In the genomic region with DNA sequence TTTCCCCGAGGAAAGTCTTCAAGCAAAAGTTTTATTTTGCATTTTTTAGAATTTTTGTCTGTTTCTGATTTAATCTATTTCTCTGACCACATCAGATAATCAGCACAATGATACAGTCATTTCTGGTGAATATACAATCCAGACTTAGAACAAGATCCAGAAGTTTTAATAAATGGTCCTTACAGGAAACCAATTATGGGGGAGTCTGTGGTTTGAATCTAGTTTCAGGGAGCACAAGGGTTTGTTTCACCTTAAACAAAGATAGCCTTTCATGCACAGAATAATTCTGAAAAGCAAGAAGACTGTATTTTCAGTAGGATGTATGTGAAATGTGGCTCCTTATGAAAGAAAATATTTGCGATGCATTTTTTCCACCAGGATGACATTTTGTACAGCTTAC, we compare ENCODE assay signal across 16 cellular contexts.
DNase-seq lines count a peak whose midpoint lies in the region; ATAC-seq and TF ChIP-seq lines count a peak whose summit lies in the region.
"Had no signal": no experiment of that assay in that cellular context is flagged by ENCODE, and none has a peak within 500 bp of the region (broad histone marks: within the 10 kb centered on the region; RNA-seq: fewer than 3 reads in every experiment).

No MANE protein-coding gene starts in this region.

- ATAC-seq in activated CD4-positive, CD25-positive, alpha-beta regulatory T cell treated with anti-CD3 and anti-CD28 coated beads, Interleukin-2, amount 50 U/mL, for 24 hours = no peak
- ATAC-seq: GM12878 had no signal

- H3K4me1 ChIP-seq in smooth muscle cell (ENCODE audit: low read depth) (no peaks in the 10 kb centered on the region), hepatocyte (ENCODE audit: insufficient read depth) (no peaks in the 10 kb centered on the region)
- H3K4me1 ChIP-seq: Caco-2 had no signal

- H3K79me2 ChIP-seq in smooth muscle cell (ENCODE audit: low read depth) (no peaks in the 10 kb centered on the region), hepatocyte (no peaks in the 10 kb centered on the region)

- H3F3A ChIP-seq in smooth muscle cell (ENCODE audit: low read depth) = no peaks in the 10 kb centered on the region

- TF ChIP-seq CTCF in smooth muscle cell (IDR thresholded peaks at IDR 0.05; ENCODE audit: borderline replicate concordance, insufficient read depth, poor library complexity, severe bottlenecking) = no peak
- no peak for TF ChIP-seq CTCF in hepatocyte (IDR thresholded peaks at IDR 0.05; ENCODE audit: poor library complexity)
- no peak for TF ChIP-seq CTCF in GM10248 (IDR thresholded peaks at IDR 0.05; ENCODE audit: control extremely low read depth, extremely low read depth, low read depth, missing control alignments)

- DNase-seq in RPMI7951 (ENCODE audit: low read depth) (peak; percentile 42), SK-N-MC (ENCODE audit: low read depth, low spot score) (no peak), fibroblast of peridontal ligament (ENCODE audit: extremely low read depth) (peak; percentile 23), smooth muscle cell (lab: John Stamatoyannopoulos, UW; ENCODE audit: unreplicated experiment) (no peak), hepatocyte (ENCODE audit: low spot score) (no peak), GM10248 (ENCODE audit: extremely low spot score) (no peak)
- DNase-seq: C1 segment of cervical spinal cord; Caco-2; CD4-positive, alpha-beta memory T cell; DMS153; DND-41; GM23248; H7; HCEC 1CT had no signal

- H3K27ac ChIP-seq in SK-N-MC = 0 out of 2 replicates have a peak overlapping the region, but pooled peaks have one; percentile 4
- H3K27ac ChIP-seq in smooth muscle cell (ENCODE audit: low read depth) = no peak overlapping the region
- H3K27ac ChIP-seq in hepatocyte = no peak overlapping the region
- H3K27ac ChIP-seq: GM23248 had no signal

- POLR2A ChIA-PET in GM10248 (lab: Yijun Ruan, JAX) = no interaction called here

- H2AFZ ChIP-seq in smooth muscle cell (ENCODE audit: low read depth) = peak overlapping the region; percentile 29
- no peak overlapping the region for H2AFZ ChIP-seq in hepatocyte
- H2AFZ ChIP-seq: GM23248 had no signal

- no peak overlapping the region for H3K4me3 ChIP-seq in SK-N-MC
- no peak overlapping the region for H3K4me3 ChIP-seq in smooth muscle cell
- no peak overlapping the region for H3K4me3 ChIP-seq in hepatocyte
- H3K4me3 ChIP-seq: GM12878, GM23248 had no signal

- H3K4me2 ChIP-seq in smooth muscle cell = no peak overlapping the region
- no peak overlapping the region for H3K4me2 ChIP-seq in hepatocyte

- H3K27me3 ChIP-seq in smooth muscle cell (ENCODE audit: low read depth) (no peaks in the 10 kb centered on the region), hepatocyte (no peaks in the 10 kb centered on the region)

- H3K9ac ChIP-seq in SK-N-MC (ENCODE audit: insufficient read length) (no peak overlapping the region), smooth muscle cell (ENCODE audit: low read depth) (no peak overlapping the region)
- H3K9ac ChIP-seq: GM23248 had no signal

- no peaks in the 10 kb centered on the region for H3K9me2 ChIP-seq in hepatocyte (replicated peaks; ENCODE audit: insufficient read depth)

- H4K20me1 ChIP-seq in smooth muscle cell (ENCODE audit: low read depth) (no peaks in the 10 kb centered on the region), hepatocyte (ENCODE audit: insufficient read depth, poor library complexity, severe bottlenecking) (no peaks in the 10 kb centered on the region)

- 94% methylated on average over 2 of the region's 2 CpGs for WGBS in smooth muscle cell (ENCODE audit: low lambda C conversion rate)
- 98% methylated on average over 2 of the region's 2 CpGs for WGBS in hepatocyte (ENCODE audit: low lambda C conversion rate, missing lambda C conversion rate)

- H3K9me3 ChIP-seq in SK-N-MC (ENCODE audit: low read depth, low read length) = no peaks in the 10 kb centered on the region
- H3K9me3 ChIP-seq in smooth muscle cell (replicated peaks; ENCODE audit: low read depth) = no peaks in the 10 kb centered on the region
- no peaks in the 10 kb centered on the region for H3K9me3 ChIP-seq in hepatocyte (ENCODE audit: low read depth)
- H3K9me3 ChIP-seq: Caco-2 had no signal

- H3K36me3 ChIP-seq in SK-N-MC (ENCODE audit: insufficient read depth, low read length) (no peaks in the 10 kb centered on the region), smooth muscle cell (ENCODE audit: low read depth) (no peaks in the 10 kb centered on the region), hepatocyte (replicated peaks; ENCODE audit: insufficient read depth, low read depth) (no peaks in the 10 kb centered on the region)

- CTCF ChIA-PET in GM10248 (lab: Yijun Ruan, JAX) = interaction anchor here (1.4 kb wide), 1 partner anchor 10 kb away, joined by 3 read pairs; no protein-coding TSS in a partner anchor

Comparison
In these comparisons a context has a peak if more than half of its experiments do, and no peak if none do; other contexts are left out.
1. DNase-seq: peak in RPMI7951 (single experiment) and fibroblast of peridontal ligament (single experiment); none in SK-N-MC (single experiment), smooth muscle cell (single experiment), hepatocyte (single experiment) and GM10248 (single experiment).